8 cellular contexts compared by ENCODE assay signal in the genomic region with DNA sequence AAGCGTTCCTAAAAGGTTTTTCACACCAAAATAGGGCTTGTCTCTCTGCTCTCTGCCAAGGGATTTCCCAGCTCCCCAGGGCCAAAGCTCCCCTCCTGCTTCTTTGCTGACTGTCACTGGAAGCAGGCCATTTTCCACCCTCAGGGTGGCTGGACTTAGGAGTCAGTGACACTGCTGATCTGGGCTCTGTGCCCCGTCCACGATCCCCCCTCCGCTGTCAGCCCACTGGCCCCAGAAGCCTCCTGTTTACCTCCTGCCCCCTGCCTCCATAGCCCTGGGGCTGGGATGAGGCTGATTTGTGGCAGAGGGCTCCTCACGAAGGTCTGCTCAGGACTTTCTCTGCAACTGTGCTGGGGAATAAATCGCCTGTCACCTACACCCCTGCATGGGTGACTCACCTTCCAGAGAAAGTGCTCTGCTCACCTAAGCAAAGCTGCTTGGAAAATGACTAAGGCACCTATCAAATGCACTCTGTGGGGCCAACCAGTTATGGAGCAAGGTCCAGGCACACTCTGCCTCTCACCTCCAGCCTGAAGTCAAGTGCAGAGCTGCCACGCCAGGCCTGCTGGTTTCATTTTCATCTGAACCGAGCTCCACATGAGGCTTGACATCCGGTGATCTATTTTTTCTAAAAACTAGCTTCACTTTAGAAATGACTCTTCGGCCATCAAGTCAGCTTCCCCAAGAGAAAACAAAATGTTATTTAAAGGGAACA. TPM values are rescaled to one million over a fixed set of nuclear protein-coding genes. Genes with fewer than 3 reads are reported as not detected.
A peak's percentile ranks its signal among the peaks of the same experiment; 100 is the strongest.
DNase-seq lines count a peak whose midpoint lies in the region; ATAC-seq and TF ChIP-seq lines count a peak whose summit lies in the region.

No MANE protein-coding gene starts in this region.

- H3K27ac ChIP-seq in SJSA1, result peak overlapping the region; percentile 45; the same call in 1 of the 2 replicates

- no peak overlapping the region for H3K4me3 ChIP-seq in BE2C (ENCODE audit: low read depth, low read length)
- no peak overlapping the region for H3K4me3 ChIP-seq in SJSA1

- no peak for TF ChIP-seq CTCF in BE2C (IDR thresholded peaks at IDR 0.05; ENCODE audit: low read depth, low read length)

- H3K27me3 ChIP-seq in BE2C (no peaks in the 10 kb centered on the region), SJSA1 (replicated peaks) (no peaks in the 10 kb centered on the region)

- H3K9me3 ChIP-seq in BE2C, result no peaks in the 10 kb centered on the region
- no peaks in the 10 kb centered on the region for H3K9me3 ChIP-seq in SJSA1 (replicated peaks)

- DNase-seq in BE2C, result peak; percentile 33
- no peak for DNase-seq in SJSA1 (ENCODE audit: low read depth in 1 of 2, low spot score in 2 of 2)
- peak; percentile 70 for DNase-seq in activated naive CD8-positive, alpha-beta T cell treated with anti-CD3 and anti-CD28 coated beads, Interleukin-2, amount 50 U/mL, for 16 hours (ENCODE audit: low read depth, low spot score)
- peak; percentile 82 for DNase-seq in kidney glomerular epithelial cell (lab: John Stamatoyannopoulos, UW)
- DNase-seq in stimulated activated CD8-positive, alpha-beta memory T cell treated with anti-CD3 and anti-CD28 coated beads, Interleukin-12 subunit alpha, Interleukin-12 subunit beta, amount 100 ng/mL, for 24 hours (ENCODE audit: extremely low read depth), result peak; percentile 65

- ATAC-seq in GM21723 (IDR thresholded peaks at IDR 0.05; ENCODE audit: unreplicated experiment), result peak; percentile 33
- ATAC-seq in HG03025 (IDR thresholded peaks at IDR 0.05; ENCODE audit: low FRiP score, unreplicated experiment), result no peak
- no peak for ATAC-seq in GM18867 (IDR thresholded peaks at IDR 0.05; ENCODE audit: unreplicated experiment)

- peaks cover 5% of the 10 kb centered on the region; the same call in 1 of the 2 replicates for H3K36me3 ChIP-seq in BE2C
- H3K36me3 ChIP-seq in SJSA1, result peaks cover 52% of the 10 kb centered on the region

- peaks cover 24% of the 10 kb centered on the region for H3K4me1 ChIP-seq in BE2C
- H3K4me1 ChIP-seq in SJSA1 (replicated peaks), result peaks cover 60% of the 10 kb centered on the region

RNA-seq across cellular contexts. Expression of gene MAP3K14, which starts 4.9 kb away (rescaled TPM):
- 5.5 TPM for polyA plus RNA-seq in BE2C (2012; ENCODE audit: insufficient read depth, insufficient read length, low read depth)
- 3.7 and 5.5 TPM in 2 replicates for total RNA-seq in SJSA1 (2014; rRNA removed; shearing (Covaris generic))

RNA-seq across cellular contexts. Expression of gene SPATA32, which starts 50.0 kb away (rescaled TPM):
- not detected for polyA plus RNA-seq in BE2C (2012; ENCODE audit: insufficient read depth, insufficient read length, low read depth)
- total RNA-seq in SJSA1 (2014; rRNA removed; shearing (Covaris generic)), result not detected in 2 replicates

Comparison
In these comparisons a context has a peak if more than half of its experiments do, and no peak if none do; other contexts are left out.
1. DNase-seq: peak in BE2C (single experiment), activated naive CD8-positive, alpha-beta T cell treated with anti-CD3 and anti-CD28 coated beads, Interleukin-2, amount 50 U/mL, for 16 hours (single experiment), kidney glomerular epithelial cell (single experiment) and stimulated activated CD8-positive, alpha-beta memory T cell treated with anti-CD3 and anti-CD28 coated beads, Interleukin-12 subunit alpha, Interleukin-12 subunit beta, amount 100 ng/mL, for 24 hours (single experiment); none in SJSA1 (0 of 2).